21 cellular contexts compared by ENCODE assay signal in the genomic region with DNA sequence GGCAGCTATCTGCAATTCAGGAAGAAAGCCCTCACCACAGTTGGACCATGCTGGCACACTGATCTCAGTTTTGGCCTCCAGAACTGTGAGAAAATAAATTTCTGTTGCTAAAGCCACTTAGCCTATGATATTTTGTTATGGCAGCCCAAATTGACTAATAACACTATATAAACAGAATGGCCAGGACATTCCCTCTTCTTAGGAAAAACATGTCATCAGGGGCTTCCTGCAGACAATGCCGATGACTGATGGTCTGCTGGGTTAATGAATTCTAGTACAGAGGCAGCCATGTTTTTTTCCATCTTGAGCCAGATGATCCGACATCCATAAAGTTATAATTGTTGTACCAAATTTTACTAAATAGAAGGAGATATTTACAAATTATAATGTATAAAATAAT. TPM values are rescaled to one million over a fixed set of nuclear protein-coding genes. Genes with fewer than 3 reads are reported as not detected.
DNase-seq lines count a peak whose midpoint lies in the region; ATAC-seq and TF ChIP-seq lines count a peak whose summit lies in the region.
"Had no signal": no experiment of that assay in that cellular context is flagged by ENCODE, and none has a peak within 500 bp of the region (broad histone marks: within the 10 kb centered on the region; RNA-seq: fewer than 3 reads in every experiment).

No MANE protein-coding gene starts in this region.

- TF ChIP-seq CTCF in lower leg skin (IDR thresholded peaks at IDR 0.05), result no peak
- no peak for TF ChIP-seq CTCF in nephron (IDR thresholded peaks at IDR 0.05; ENCODE audit: unreplicated experiment in 3 of 3)
- TF ChIP-seq CTCF in esophagus squamous epithelium (IDR thresholded peaks at IDR 0.05), result no peak

- peak; percentile 1 for DNase-seq in activated CD4-positive, alpha-beta T cell treated with anti-CD3 and anti-CD28 coated beads, Interleukin-2, amount 10 ng/mL, durations not matched to agents 7 days and 5 days
- no peak for DNase-seq in activated CD4-positive, alpha-beta T cell treated with anti-CD3 and anti-CD28 coated beads for 1 hour
- DNase-seq in lower leg skin (ENCODE audit: low spot score in 2 of 2) (peak; percentile 0 to 13), SJCRH30 (no peak), esophagus squamous epithelium (lab: John Stamatoyannopoulos, UW) (no peak), Right ventricle myocardium superior (no peak)
- DNase-seq: Calu3; CD4-positive, alpha-beta memory T cell; COR-L47; DMS53; DMS79 treated with DMSO at 0.1 percent for 48 hours; GF-D8; H9 had no signal

- H3K4me3 ChIP-seq in lower leg skin (ENCODE audit: low read depth, poor library complexity, severe bottlenecking) (no peak overlapping the region), SJCRH30 (no peak overlapping the region), esophagus squamous epithelium (no peak overlapping the region)
- H3K4me3 ChIP-seq: GM23338 had no signal

- H3K27ac Mint-ChIP-seq in activated CD4-positive, alpha-beta T cell treated with anti-CD3 and anti-CD28 coated beads, Interleukin-2, amount 10 ng/mL, durations not matched to agents 7 days and 5 days, result no peak overlapping the region
- peak overlapping the region in 2 of 3 experiments; percentile 34 to 84 for H3K27ac Mint-ChIP-seq in nephron
- H3K27ac Mint-ChIP-seq: B cell; CD4-positive, alpha-beta memory T cell; GM23338; H9 had no signal

- no peak overlapping the region for H3K4me3 Mint-ChIP-seq in activated CD4-positive, alpha-beta T cell treated with anti-CD3 and anti-CD28 coated beads, Interleukin-2, amount 10 ng/mL, durations not matched to agents 7 days and 5 days
- H3K4me3 Mint-ChIP-seq in nephron, result no peak overlapping the region
- H3K4me3 Mint-ChIP-seq: B cell; CD4-positive, alpha-beta memory T cell; GM23338; H9 had no signal

- intact Hi-C loops in lower leg skin (cut with DNase I; ENCODE audit: low total_unique reads) (no loop called here), esophagus squamous epithelium (cut with DNase I) (no loop called here), Right ventricle myocardium superior (cut with DNase I) (loop anchor here (5.0 kb wide), 1 partner anchor 57 kb away; no protein-coding TSS in a partner anchor)

- no peaks in the 10 kb centered on the region for H3K27me3 ChIP-seq in SJCRH30
- H3K27me3 ChIP-seq in esophagus squamous epithelium, result peaks cover 0 to 36% (median 0%) of the 10 kb centered on the region in 4 donors

- no peaks in the 10 kb centered on the region for H3K36me3 Mint-ChIP-seq in activated CD4-positive, alpha-beta T cell treated with anti-CD3 and anti-CD28 coated beads, Interleukin-2, amount 10 ng/mL, durations not matched to agents 7 days and 5 days (ENCODE audit: low read depth)
- H3K36me3 Mint-ChIP-seq in nephron (ENCODE audit: low read depth), result no peaks in the 10 kb centered on the region
- H3K36me3 Mint-ChIP-seq: CD4-positive, alpha-beta memory T cell had no signal

- H3K4me1 ChIP-seq in SJCRH30 (no peaks in the 10 kb centered on the region), esophagus squamous epithelium (no peaks in the 10 kb centered on the region)

- no peak for ATAC-seq in Right ventricle myocardium superior (ENCODE audit: poor library complexity)
- ATAC-seq: GM23338, HCT116 had no signal

- CTCF ChIA-PET in activated CD4-positive, alpha-beta T cell treated with anti-CD3 and anti-CD28 coated beads, Interleukin-2, amount 10 ng/mL, durations not matched to agents 7 days and 5 days (lab: Charles Lee), result interaction anchor here (0.8 kb wide), 1 partner anchor 16 kb away, joined by 3 read pairs; no protein-coding TSS in a partner anchor

- no peaks in the 10 kb centered on the region for H3K4me1 Mint-ChIP-seq in activated CD4-positive, alpha-beta T cell treated with anti-CD3 and anti-CD28 coated beads, Interleukin-2, amount 10 ng/mL, durations not matched to agents 7 days and 5 days
- peaks cover 44% of the 10 kb centered on the region for H3K4me1 Mint-ChIP-seq in nephron
- H3K4me1 Mint-ChIP-seq: B cell; CD4-positive, alpha-beta memory T cell; GM23338; H9 had no signal

- H3K27me3 Mint-ChIP-seq in activated CD4-positive, alpha-beta T cell treated with anti-CD3 and anti-CD28 coated beads, Interleukin-2, amount 10 ng/mL, durations not matched to agents 7 days and 5 days, result peaks cover 38% of the 10 kb centered on the region
- H3K27me3 Mint-ChIP-seq in nephron (ENCODE audit: low read depth), result no peaks in the 10 kb centered on the region

- no peaks in the 10 kb centered on the region for H3K36me3 ChIP-seq in SJCRH30
- no peaks in the 10 kb centered on the region for H3K36me3 ChIP-seq in esophagus squamous epithelium

- H3K27ac ChIP-seq in SJCRH30 (no peak overlapping the region), esophagus squamous epithelium (no peak overlapping the region)
- H3K27ac ChIP-seq: 22Rv1 had no signal

- H3K9me3 ChIP-seq in SJCRH30 (replicated peaks) (peaks cover 17% of the 10 kb centered on the region), esophagus squamous epithelium (peaks cover 0 to 6% (median 4%) of the 10 kb centered on the region in 3 donors)

- TF ChIP-seq POLR2A in lower leg skin (IDR thresholded peaks at IDR 0.05) (no peak), esophagus squamous epithelium (IDR thresholded peaks at IDR 0.05) (no peak)

- WGBS in lower leg skin, 2 donors, result 83 to 88% methylated on average over 2 of the region's 2 CpGs
- WGBS in esophagus squamous epithelium, 2 donors, result 67 to 79% methylated on average over 2 of the region's 2 CpGs

- POLR2A ChIA-PET in activated CD4-positive, alpha-beta T cell treated with anti-CD3 and anti-CD28 coated beads, Interleukin-2, amount 10 ng/mL, durations not matched to agents 7 days and 5 days (lab: Charles Lee), result no interaction called here

- no peaks in the 10 kb centered on the region for H3K9me3 Mint-ChIP-seq in activated CD4-positive, alpha-beta T cell treated with anti-CD3 and anti-CD28 coated beads, Interleukin-2, amount 10 ng/mL, durations not matched to agents 7 days and 5 days
- H3K9me3 Mint-ChIP-seq in nephron, result peaks cover 14% of the 10 kb centered on the region

RNA-seq across cellular contexts. Expression of a gene that starts 18.3 kb away (rescaled TPM):
- not detected for total RNA-seq in activated CD4-positive, alpha-beta T cell treated with anti-CD3 and anti-CD28 coated beads, Interleukin-2, amount 10 ng/mL, durations not matched to agents 7 days and 5 days
- not detected for total RNA-seq in lower leg skin
- 525 and 538 TPM in 2 replicates for total RNA-seq in SJCRH30 (2014; rRNA removed; shearing (Covaris generic))
- not detected for total RNA-seq in esophagus squamous epithelium
- total RNA-seq in Right ventricle myocardium superior, result not detected
- total RNA-seq: B cell; Calu3; CD4-positive, alpha-beta memory T cell; Daoy; G401; GM23338; H4; H9 had no signal

RNA-seq across cellular contexts. Expression of a gene that starts 23.4 kb away (rescaled TPM):
- not detected for total RNA-seq in activated CD4-positive, alpha-beta T cell treated with anti-CD3 and anti-CD28 coated beads, Interleukin-2, amount 10 ng/mL, durations not matched to agents 7 days and 5 days
- total RNA-seq in lower leg skin (1 to 10 TPM; 1.8 to 7.7 (median 5.3) TPM), esophagus squamous epithelium (1 to 10 TPM in 1 of 4 donors, under 1 TPM in 2, not detected in 1; 0.64 to 1.7 (median 0.66) TPM), Right ventricle myocardium superior (12.5 TPM)
- total RNA-seq in SJCRH30 (2014; rRNA removed; shearing (Covaris generic)), result 53.8 and 60.9 TPM in 2 replicates
- total RNA-seq: B cell; CD4-positive, alpha-beta memory T cell had no signal

Comparison
In these comparisons a context has a peak if more than half of its experiments do, and no peak if none do; other contexts are left out.
1. DNase-seq: peak in activated CD4-positive, alpha-beta T cell treated with anti-CD3 and anti-CD28 coated beads, Interleukin-2, amount 10 ng/mL, durations not matched to agents 7 days and 5 days (single experiment) and lower leg skin (2 of 2); none in activated CD4-positive, alpha-beta T cell treated with anti-CD3 and anti-CD28 coated beads for 1 hour (single experiment), SJCRH30 (0 of 2), esophagus squamous epithelium (single experiment) and Right ventricle myocardium superior (single experiment).
2. RNA of a gene that starts 18.3 kb away (total RNA-seq): 525 to 538 TPM in SJCRH30; not detected in activated CD4-positive, alpha-beta T cell treated with anti-CD3 and anti-CD28 coated beads, Interleukin-2, amount 10 ng/mL, durations not matched to agents 7 days and 5 days, not detected in lower leg skin, not detected in esophagus squamous epithelium and not detected in Right ventricle myocardium superior (single experiment); every median in the first group is over 100 times any median in the second.